ENCODE assay signal across 20 cellular contexts in genomic region chr7:70570961-70571360, GRCh38.
DNase-seq lines count a peak whose midpoint lies in the region; ATAC-seq and TF ChIP-seq lines count a peak whose summit lies in the region.
"Had no signal": no experiment of that assay in that cellular context is flagged by ENCODE, and none has a peak within 500 bp of the region (broad histone marks: within the 10 kb centered on the region; RNA-seq: fewer than 3 reads in every experiment).

No MANE protein-coding gene starts in this region.

- TF ChIP-seq CTCF in endodermal cell (conservative IDR thresholded peaks at IDR 0.05) (no peak), right lobe of liver (IDR thresholded peaks at IDR 0.05) (no peak), stomach (IDR thresholded peaks at IDR 0.05) (no peak)

- DNase-seq in endodermal cell, result no peak
- DNase-seq in right lobe of liver, result no peak
- DNase-seq in stomach, result no peak
- no peak for DNase-seq in HAP-1 (ENCODE audit: low spot score in 2 of 2)
- no peak for DNase-seq in HCEC 1CT
- DNase-seq in activated CD8-positive, alpha-beta memory T cell treated with anti-CD3 and anti-CD28 coated beads for 24 hours, result no peak
- DNase-seq in foreskin melanocyte, result no peak
- DNase-seq: CD4-positive, alpha-beta memory T cell; Karpas-422; MM.1S; NCI-H1048; NCI-H1417 treated with DMSO at 0.1 percent for 48 hours; NCI-H187 treated with DMSO at 0.1 percent for 48 hours; NCI-H2227 treated with DMSO at 0.1 percent for 48 hours; NCI-H510A; NK-92 treated with Interleukin-12 subunit alpha and Interleukin-12 subunit beta, amount 100 ng/mL, for 24 hours; SHP77 treated with DMSO at 0.1 percent for 48 hours had no signal

- H3K4me2 ChIP-seq in BLaER1 treated with 17β-estradiol and CSF1 and Interleukin-3, amounts not matched to agents 10 nM and 100 nM, result peak overlapping the region in 7 of 11 experiments; percentile 52 to 79 (median 71); a peak in 11 of 22 replicates
- H3K4me2 ChIP-seq: GM23338 had no signal

- no peak overlapping the region for H3K9ac ChIP-seq in BLaER1 treated with 17β-estradiol and CSF1 and Interleukin-3, amounts not matched to agents 10 nM and 100 nM
- H3K9ac ChIP-seq in endodermal cell (ENCODE audit: extremely low read depth, low read length, poor library complexity, severe bottlenecking), result no peak overlapping the region

- H3K36me3 Mint-ChIP-seq in endodermal cell (ENCODE audit: low read depth), result peaks cover 10% of the 10 kb centered on the region
- H3K36me3 Mint-ChIP-seq: CD4-positive, alpha-beta memory T cell had no signal

- in situ Hi-C loops in HAP-1 (cut with MboI; ENCODE audit: low sequenced_read_pairs), result no loop called here

- H3K36me3 ChIP-seq in BLaER1 treated with 17β-estradiol and CSF1 and Interleukin-3, amounts not matched to agents 10 nM and 100 nM, result peaks cover 0 to 28% (median 14%) of the 10 kb centered on the region in 11 experiments; a peak in 9 of 22 replicates
- H3K36me3 ChIP-seq in endodermal cell (ENCODE audit: control insufficient read depth, insufficient read depth, low read length) (no peaks in the 10 kb centered on the region), right lobe of liver (no peaks in the 10 kb centered on the region), stomach (no peaks in the 10 kb centered on the region), HAP-1 (replicated peaks) (no peaks in the 10 kb centered on the region)

- no peak overlapping the region for H3K4me3 Mint-ChIP-seq in endodermal cell
- H3K4me3 Mint-ChIP-seq: CD4-positive, alpha-beta memory T cell; GM23338 had no signal

- H3K9me3 Mint-ChIP-seq in endodermal cell, result no peaks in the 10 kb centered on the region
- H3K9me3 Mint-ChIP-seq: GM23338 had no signal

- intact Hi-C loops in right lobe of liver (cut with DNase I) (no loop called here), stomach (cut with DNase I; ENCODE audit: low total_unique reads) (no loop called here)

- TF ChIP-seq POLR2A in right lobe of liver (IDR thresholded peaks at IDR 0.05), result no peak
- TF ChIP-seq POLR2A in stomach (IDR thresholded peaks at IDR 0.05), result no peak

- H4K20me1 ChIP-seq in BLaER1 treated with 17β-estradiol and CSF1 and Interleukin-3, amounts not matched to agents 10 nM and 100 nM, result no peaks in the 10 kb centered on the region

- no peak overlapping the region for H3K27ac ChIP-seq in BLaER1 treated with 17β-estradiol and CSF1 and Interleukin-3, amounts not matched to agents 10 nM and 100 nM
- H3K27ac ChIP-seq in endodermal cell (ENCODE audit: low read depth, low read length) (no peak overlapping the region), right lobe of liver (peak overlapping the region in 2 of 3 donors; percentile 63 to 73), stomach (peak overlapping the region in 4 of 5 donors; percentile 41 to 71 (median 49))
- H3K27ac ChIP-seq: RWPE1 had no signal

- no peak overlapping the region for H3K4me3 ChIP-seq in BLaER1 treated with 17β-estradiol and CSF1 and Interleukin-3, amounts not matched to agents 10 nM and 100 nM
- H3K4me3 ChIP-seq in endodermal cell (ENCODE audit: low read length), result peak overlapping the region; percentile 22
- no peak overlapping the region for H3K4me3 ChIP-seq in right lobe of liver
- no peak overlapping the region for H3K4me3 ChIP-seq in stomach
- no peak overlapping the region for H3K4me3 ChIP-seq in HAP-1
- H3K4me3 ChIP-seq: GM23338 had no signal

- peaks cover 18 to 71% (median 58%) of the 10 kb centered on the region in 10 experiments; a peak in 19 of 20 replicates for H3K4me1 ChIP-seq in BLaER1 treated with 17β-estradiol and CSF1 and Interleukin-3, amounts not matched to agents 10 nM and 100 nM
- H3K4me1 ChIP-seq in endodermal cell (ENCODE audit: control insufficient read depth, insufficient read depth, low read length), result peaks cover 22% of the 10 kb centered on the region
- peaks cover 0 to 94% (median 29%) of the 10 kb centered on the region in 4 donors for H3K4me1 ChIP-seq in right lobe of liver
- peaks cover 6 to 41% (median 23%) of the 10 kb centered on the region in 4 donors for H3K4me1 ChIP-seq in stomach
- H3K4me1 ChIP-seq in HAP-1, result no peaks in the 10 kb centered on the region

- ATAC-seq in right lobe of liver, result no peak
- ATAC-seq: GM23338 had no signal

- peaks cover 43% of the 10 kb centered on the region for H3K4me1 Mint-ChIP-seq in endodermal cell

- H3K27me3 Mint-ChIP-seq in endodermal cell (ENCODE audit: insufficient read depth), result peaks cover 13% of the 10 kb centered on the region
- H3K27me3 Mint-ChIP-seq: CD4-positive, alpha-beta memory T cell had no signal

- no peak for TF ChIP-seq EP300 in stomach (IDR thresholded peaks at IDR 0.05)

- H3K9me3 ChIP-seq in BLaER1 treated with 17β-estradiol and CSF1 and Interleukin-3, amounts not matched to agents 10 nM and 100 nM (replicated peaks in 1 of 11), result peaks cover 0 to 11% (median 0%) of the 10 kb centered on the region in 11 experiments; a peak in 5 of 22 replicates
- no peaks in the 10 kb centered on the region for H3K9me3 ChIP-seq in endodermal cell (ENCODE audit: control insufficient read depth, low read length)
- H3K9me3 ChIP-seq in right lobe of liver, result no peaks in the 10 kb centered on the region
- no peaks in the 10 kb centered on the region for H3K9me3 ChIP-seq in stomach
- H3K9me3 ChIP-seq in HAP-1, result no peaks in the 10 kb centered on the region

- WGBS in endodermal cell (ENCODE audit: insufficient coverage in 1 of 2, insufficient read length in 1 of 2), 2 experiments, result 80 to 100% methylated on average over 1 to 2 of the region's 3 CpGs
- 19% methylated on average over 3 of the region's 3 CpGs for WGBS in right lobe of liver (ENCODE audit: insufficient coverage, low coverage, low lambda C conversion rate, missing lambda C conversion rate)
- WGBS in stomach, 5 donors, result 24 to 60% (median 38%) methylated on average over 3 of the region's 3 CpGs

- no peaks in the 10 kb centered on the region for H3K27me3 ChIP-seq in BLaER1 treated with 17β-estradiol and CSF1 and Interleukin-3, amounts not matched to agents 10 nM and 100 nM
- H3K27me3 ChIP-seq in endodermal cell (ENCODE audit: control insufficient read depth, insufficient read depth, low read length, poor library complexity, severe bottlenecking), result no peaks in the 10 kb centered on the region
- no peaks in the 10 kb centered on the region for H3K27me3 ChIP-seq in right lobe of liver
- H3K27me3 ChIP-seq in stomach, result no peaks in the 10 kb centered on the region
- no peaks in the 10 kb centered on the region for H3K27me3 ChIP-seq in HAP-1 (ENCODE audit: low read depth)

- H3K27ac Mint-ChIP-seq in endodermal cell, result no peak overlapping the region
- H3K27ac Mint-ChIP-seq: GM23338 had no signal

Comparison
In these comparisons a context has a peak if more than half of its experiments do, and no peak if none do; other contexts are left out.
1. H3K27ac ChIP-seq: peak in right lobe of liver (2 of 3) and stomach (4 of 5); none in BLaER1 treated with 17β-estradiol and CSF1 and Interleukin-3, amounts not matched to agents 10 nM and 100 nM (0 of 11) and endodermal cell (single experiment).